4 cellular contexts compared by ENCODE assay signal in genomic region chrX:109871489-109871888, GRCh38.
"Had no signal": no experiment of that assay in that cellular context is flagged by ENCODE, and none has a peak within 500 bp of the region (broad histone marks: within the 10 kb centered on the region; RNA-seq: fewer than 3 reads in every experiment).

No MANE protein-coding gene starts in this region.

- ATAC-seq: GM23338 had no signal

- H3K27ac ChIP-seq: HL-60 had no signal

- H2AFZ ChIP-seq: GM23338 had no signal

- DNase-seq: H9, KG1 had no signal

- H3K4me2 ChIP-seq: GM23338 had no signal

- H3K4me3 ChIP-seq: GM23338 had no signal
